In the genomic region with DNA sequence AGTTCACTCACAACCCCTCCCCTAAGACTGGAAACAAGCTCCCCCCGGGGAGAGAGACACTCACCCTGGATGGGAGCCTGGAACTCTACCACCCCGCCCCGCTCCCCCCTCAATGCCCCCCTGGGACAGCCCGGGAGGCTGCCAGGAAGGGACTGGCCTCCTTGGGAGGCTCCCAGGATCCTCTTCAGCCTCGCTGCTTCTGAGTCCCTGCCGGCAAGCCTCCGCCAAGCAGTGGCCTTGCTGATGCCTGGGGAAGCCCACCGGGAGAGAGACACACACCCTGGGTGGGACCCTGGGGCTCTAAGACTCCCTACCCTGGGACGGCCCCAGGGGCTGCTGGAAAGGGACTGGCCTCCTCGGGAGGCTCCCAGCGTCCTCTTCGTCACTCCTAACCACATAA, we compare ENCODE assay signal across 18 cellular contexts. TPM values are rescaled to one million over a fixed set of nuclear protein-coding genes. Genes with fewer than 3 reads are reported as not detected.
A peak's percentile ranks its signal among the peaks of the same experiment; 100 is the strongest.
DNase-seq lines count a peak whose midpoint lies in the region; ATAC-seq, FAIRE-seq and TF ChIP-seq lines count a peak whose summit lies in the region.
"Had no signal": no experiment of that assay in that cellular context is flagged by ENCODE, and none has a peak within 500 bp of the region (broad histone marks: within the 10 kb centered on the region; RNA-seq: fewer than 3 reads in every experiment).

No MANE protein-coding gene starts in this region.

- no peaks in the 10 kb centered on the region for H3K36me3 Mint-ChIP-seq in natural killer cell treated with Interleukin-12 subunit alpha and Interleukin-12 subunit beta and Interleukin-15 and Interleukin-18, amount 100 ng/mL, for 72 hours

- WGBS in GM23248 (ENCODE audit: low coverage in 1 of 2, low lambda C conversion rate in 2 of 2, missing lambda C conversion rate in 2 of 2), 2 experiments: 17 to 23% methylated on average over 10 to 12 of the region's 12 CpGs
- WGBS in K562 (ENCODE audit: insufficient coverage, low coverage, missing lambda C conversion rate): 43% methylated on average over 10 of the region's 12 CpGs

- no peak for FAIRE-seq in K562 (lab: Jason Lieb, UNC)
- FAIRE-seq: GM12891, GM18507, H54, RCC 7860 had no signal

- H3K4me3 Mint-ChIP-seq in natural killer cell treated with Interleukin-12 subunit alpha and Interleukin-12 subunit beta and Interleukin-15 and Interleukin-18, amount 100 ng/mL, for 72 hours: no peak overlapping the region
- H3K4me3 Mint-ChIP-seq: B cell had no signal

- no peaks in the 10 kb centered on the region for H3K4me1 Mint-ChIP-seq in natural killer cell treated with Interleukin-12 subunit alpha and Interleukin-12 subunit beta and Interleukin-15 and Interleukin-18, amount 100 ng/mL, for 72 hours (ENCODE audit: low read depth in 2 of 2)
- H3K4me1 Mint-ChIP-seq: B cell had no signal

- DNase-seq in GM23248: no peak
- peak in 1 of 4 experiments; percentile 10 for DNase-seq in K562 (ENCODE audit: extremely low read depth in 1 of 4, low spot score in 3 of 4)
- no peak for DNase-seq in natural killer cell treated with Interleukin-12 subunit alpha and Interleukin-12 subunit beta and Interleukin-15 and Interleukin-18, amount 100 ng/mL, for 72 hours (ENCODE audit: low spot score)
- no peak for DNase-seq in upper lobe of right lung
- no peak for DNase-seq in GM13977 (ENCODE audit: low spot score)
- no peak for DNase-seq in OCI-LY7 (ENCODE audit: low spot score)
- DNase-seq: Caco-2, DMS153, NCI-H1105 treated with DMSO at 0.1 percent for 48 hours, NCI-H1694 treated with DMSO at 0.1 percent for 48 hours had no signal

- TF ChIP-seq CTCF in K562 (IDR thresholded peaks at IDR 0.05 in 2 of 3, conservative IDR thresholded peaks at IDR 0.05 in 1 of 3; ENCODE audit: insufficient read depth in 2 of 3, low read depth in 1 of 3, low read length in 3 of 3): no peak
- no peak for TF ChIP-seq CTCF in upper lobe of right lung (IDR thresholded peaks at IDR 0.05)
- no peak for TF ChIP-seq CTCF in GM13977 (IDR thresholded peaks at IDR 0.05; ENCODE audit: extremely low read depth, insufficient read depth, missing control alignments)
- TF ChIP-seq CTCF in OCI-LY7 (conservative IDR thresholded peaks at IDR 0.05; ENCODE audit: low read length): no peak

- no peak for TF ChIP-seq POLR2A in K562 (conservative IDR thresholded peaks at IDR 0.05)

- H3K27me3 ChIP-seq in GM23248 (replicated peaks; ENCODE audit: insufficient read depth) (no peaks in the 10 kb centered on the region), K562 (ENCODE audit: control insufficient read depth in 2 of 2, insufficient read depth in 2 of 2, low read length in 2 of 2) (no peaks in the 10 kb centered on the region), upper lobe of right lung (no peaks in the 10 kb centered on the region)

- H2AFZ ChIP-seq in GM23248 (peak overlapping the region; percentile 38), K562 (ENCODE audit: low read depth, low read length) (no peak overlapping the region), OCI-LY7 (ENCODE audit: low read length) (no peak overlapping the region)

- TF ChIP-seq RAD21 in K562 (CRISPR knock-in tag; conservative IDR thresholded peaks at IDR 0.05 in 1 of 2, IDR thresholded peaks at IDR 0.05 in 1 of 2): no peak

- H3K9ac ChIP-seq in GM23248 (no peak overlapping the region), K562 (ENCODE audit: insufficient read depth in 1 of 2, low read depth in 2 of 2, low read length in 2 of 2) (peak overlapping the region in 1 of 2 experiments; percentile 87; a peak in 2 of 4 replicates)

- H4K20me1 ChIP-seq in GM23248 (ENCODE audit: insufficient read depth): no peaks in the 10 kb centered on the region
- no peaks in the 10 kb centered on the region for H4K20me1 ChIP-seq in K562 (replicated peaks; ENCODE audit: control insufficient read depth, insufficient read depth, low read length)
- H4K20me1 ChIP-seq in OCI-LY7 (ENCODE audit: insufficient read depth, low read length): no peaks in the 10 kb centered on the region

- H3K4me2 ChIP-seq in GM23248 (ENCODE audit: unreplicated experiment) (peak overlapping the region; percentile 45), K562 (ENCODE audit: insufficient read depth, low read length) (0 out of 2 replicates have a peak overlapping the region, but pooled peaks have one; percentile 4), OCI-LY7 (ENCODE audit: low read length) (no peak overlapping the region)

- intact Hi-C loops in K562 (cut with micrococcal nuclease) (no loop called here), upper lobe of right lung (cut with DNase I) (no loop called here), OCI-LY7 (cut with micrococcal nuclease; ENCODE audit: unreplicated experiment) (no loop called here)

- no peaks in the 10 kb centered on the region for H3F3A ChIP-seq in GM23248 (ENCODE audit: insufficient read depth)

- ATAC-seq in K562 (peak; percentile 76), upper lobe of right lung (peak; percentile 26), HG02840 (IDR thresholded peaks at IDR 0.05; ENCODE audit: low FRiP score, unreplicated experiment) (no peak)
- peak; percentile 13 to 43 for ATAC-seq in natural killer cell treated with Interleukin-12 subunit alpha and Interleukin-12 subunit beta and Interleukin-15 and Interleukin-18, amount 100 ng/mL, for 72 hours
- ATAC-seq in activated CD4-positive, CD25-positive, alpha-beta regulatory T cell treated with anti-CD3 and anti-CD28 coated beads, Interleukin-2, amount 50 U/mL, for 24 hours: no peak
- ATAC-seq: Right ventricle myocardium inferior had no signal

- H3K4me1 ChIP-seq in GM23248 (ENCODE audit: insufficient read depth) (0 out of 2 replicates have a peak, but pooled peaks cover 7% of the 10 kb centered on the region), K562 (replicated peaks in 1 of 2; ENCODE audit: control insufficient read depth in 2 of 2, insufficient read depth in 2 of 2, low read length in 2 of 2) (peaks cover 6 to 10% of the 10 kb centered on the region in 2 experiments; a peak in 4 of 5 replicates), upper lobe of right lung (no peaks in the 10 kb centered on the region), OCI-LY7 (ENCODE audit: insufficient read depth, low read length, poor library complexity, severe bottlenecking) (no peaks in the 10 kb centered on the region)
- H3K4me1 ChIP-seq: Caco-2 had no signal

- H3K79me2 ChIP-seq in GM23248 (ENCODE audit: insufficient read depth) (no peaks in the 10 kb centered on the region), K562 (ENCODE audit: control insufficient read depth, insufficient read depth, low read length) (peaks cover 7% of the 10 kb centered on the region; the same call in 2 of the 3 replicates), OCI-LY7 (ENCODE audit: insufficient read depth, low read depth, low read length) (no peaks in the 10 kb centered on the region)

- H3K9me2 ChIP-seq in GM23248 (ENCODE audit: insufficient read depth): no peaks in the 10 kb centered on the region
- no peaks in the 10 kb centered on the region for H3K9me2 ChIP-seq in OCI-LY7 (ENCODE audit: insufficient read depth, low read length)

- no peaks in the 10 kb centered on the region for H3K9me3 Mint-ChIP-seq in natural killer cell treated with Interleukin-12 subunit alpha and Interleukin-12 subunit beta and Interleukin-15 and Interleukin-18, amount 100 ng/mL, for 72 hours

- H3K4me3 ChIP-seq in GM23248 (no peak overlapping the region), K562 (no peak overlapping the region; the same call in 1 of the 2 replicates), upper lobe of right lung (no peak overlapping the region), OCI-LY7 (ENCODE audit: low read depth, low read length, poor library complexity, severe bottlenecking) (no peak overlapping the region)

- BruUV-seq in K562 (replicated peaks; lab: Mats Ljungman, UMichigan): no TSS peak
- BruUV-seq in OCI-LY7 (replicated peaks; lab: Mats Ljungman, UMichigan): no TSS peak

- in situ Hi-C loops in GM23248 (cut with MboI) (no loop called here), K562 (cut with MboI) (no loop called here), GM13977 (cut with MboI; ENCODE audit: low pct_unique_long_range_greater_than_20kb, low sequenced_read_pairs, unreplicated experiment) (no loop called here)

- POLR2A ChIA-PET in K562 (lab: Yijun Ruan, JAX) (interaction anchor here (1.0 to 1.4 kb wide), 3 partner anchors 8 to 53 kb away, joined by 3 read pairs; no protein-coding TSS in a partner anchor), OCI-LY7 (lab: Charles Lee) (no interaction called here)

- H3K36me3 ChIP-seq in GM23248 (ENCODE audit: low read depth): no peaks in the 10 kb centered on the region
- H3K36me3 ChIP-seq in K562 (ENCODE audit: control insufficient read depth, insufficient read depth, low read length): peaks cover 17% of the 10 kb centered on the region; the same call in 2 of the 3 replicates
- no peaks in the 10 kb centered on the region for H3K36me3 ChIP-seq in upper lobe of right lung
- H3K36me3 ChIP-seq in OCI-LY7 (ENCODE audit: insufficient read depth, low read length): no peaks in the 10 kb centered on the region

- no peak for TF ChIP-seq EP300 in K562 (IDR thresholded peaks at IDR 0.05; ENCODE audit: low read length)

- no peak overlapping the region for H3K27ac Mint-ChIP-seq in natural killer cell treated with Interleukin-12 subunit alpha and Interleukin-12 subunit beta and Interleukin-15 and Interleukin-18, amount 100 ng/mL, for 72 hours
- H3K27ac Mint-ChIP-seq: B cell had no signal

- H3K9me3 ChIP-seq in GM23248 (ENCODE audit: low read depth): no peaks in the 10 kb centered on the region
- H3K9me3 ChIP-seq in K562 (replicated peaks; ENCODE audit: control insufficient read depth, insufficient read depth, low read depth, low read length): no peaks in the 10 kb centered on the region
- no peaks in the 10 kb centered on the region for H3K9me3 ChIP-seq in upper lobe of right lung
- no peaks in the 10 kb centered on the region for H3K9me3 ChIP-seq in OCI-LY7 (ENCODE audit: low read length)
- H3K9me3 ChIP-seq: Caco-2 had no signal

- no peaks in the 10 kb centered on the region for H3K9me1 ChIP-seq in K562 (ENCODE audit: control insufficient read depth, insufficient read depth, low read length)

- H3K27me3 Mint-ChIP-seq in natural killer cell treated with Interleukin-12 subunit alpha and Interleukin-12 subunit beta and Interleukin-15 and Interleukin-18, amount 100 ng/mL, for 72 hours: peaks cover 15 to 25% of the 10 kb centered on the region in 2 donors

- H3K27ac ChIP-seq in GM23248 (no peak overlapping the region), K562 (ENCODE audit: extremely low read depth, low read depth, low read length) (no peak overlapping the region), upper lobe of right lung (no peak overlapping the region), OCI-LY7 (ENCODE audit: low read depth, low read length, poor library complexity, severe bottlenecking) (no peak overlapping the region)

- CTCF ChIA-PET in K562 (lab: Yijun Ruan, JAX; ENCODE audit: low intra/inter-chr PET ratio): no interaction called here
- CTCF ChIA-PET in OCI-LY7 (lab: Charles Lee; ENCODE audit: unreplicated experiment): no interaction called here

RNA-seq across cellular contexts. Expression of a gene that starts 33.4 kb away (rescaled TPM):
- 8.6 and 15.9 TPM in 2 replicates for total RNA-seq in GM23248 (2014; rRNA removed; shearing (Covaris generic))
- polyA plus RNA-seq in GM23248 (2016; fragmentation: Nextera tagmentation; extraction: Ambion mirVana) (5.6 and 5.7 TPM in 2 replicates), K562 (2011; rRNA removed) (11.3 and 19.7 TPM in 2 replicates), K562 (2014; fragmentation: Illumina TruSeq; extraction: Trizol) (9.1 and 11.0 TPM in 2 replicates), K562 (2014; fragmentation: Nextera tagmentation; extraction: Ambion mirVana) (1 to 10 TPM; 2.2 to 2.8 TPM), K562 (2014; rRNA removed) (8.9 and 9.8 TPM in 2 replicates)
- 28.7 and 54.4 TPM in 2 replicates for total RNA-seq in K562 (2011; cell fraction: chromatin; rRNA removed; ENCODE audit: low replicate concordance)
- total RNA-seq in K562 (2011; cell fraction: nucleolus; rRNA removed): 20.5 and 27.2 TPM in 2 replicates
- 38.1 and 39.1 TPM in 2 replicates for total RNA-seq in K562 (2011; cell fraction: nucleoplasm; rRNA removed)
- total RNA-seq in K562 (2014; rRNA removed) (6.3 and 10.9 TPM in 2 replicates), K562 (2014; rRNA removed; fragmentation: Illumina TruSeq; extraction: Trizol) (8.9 and 9.7 TPM in 2 replicates), K562 (2015; rRNA removed; fragmentation: Illumina TruSeq; extraction: Trizol) (10.2 and 10.5 TPM in 2 replicates), K562 (2021) (13.4 and 13.7 TPM in 2 replicates), upper lobe of right lung (2.5 TPM), OCI-LY7 (2022) (not detected in 2 replicates)
- polyA plus RNA-seq in K562 (2011; cell fraction: cytosol; rRNA removed): 8.0 and 10.2 TPM in 2 replicates
- 82.3 and 90.6 TPM in 2 replicates for polyA plus RNA-seq in K562 (2011; cell fraction: nucleus; rRNA removed)
- polyA plus RNA-seq in K562 (2012): 12.4 and 14.5 TPM in 2 replicates
- polyA minus RNA-seq in K562 (2011; rRNA and poly(A)+ RNA removed): 21.3 and 24.0 TPM in 2 replicates
- 14.0 and 15.8 TPM in 2 replicates for polyA minus RNA-seq in K562 (2011; cell fraction: cytosol; rRNA and poly(A)+ RNA removed)
- polyA minus RNA-seq in K562 (2011; cell fraction: nucleus; rRNA and poly(A)+ RNA removed): 30.6 and 37.4 TPM in 2 replicates
- under 1 TPM in 1 of 2 donors, not detected in 1; 0.21 TPM for total RNA-seq in natural killer cell treated with Interleukin-12 subunit alpha and Interleukin-12 subunit beta and Interleukin-15 and Interleukin-18, amount 100 ng/mL, for 72 hours
- not detected in 2 replicates for total RNA-seq in OCI-LY7 (2014; rRNA removed; shearing (Covaris generic))

Comparison
In these comparisons a context has a peak if more than half of its experiments do, and no peak if none do; other contexts are left out.
1. ATAC-seq: peak in K562 (single experiment), natural killer cell treated with Interleukin-12 subunit alpha and Interleukin-12 subunit beta and Interleukin-15 and Interleukin-18, amount 100 ng/mL, for 72 hours (2 of 2) and upper lobe of right lung (single experiment); none in activated CD4-positive, CD25-positive, alpha-beta regulatory T cell treated with anti-CD3 and anti-CD28 coated beads, Interleukin-2, amount 50 U/mL, for 24 hours (0 of 2) and HG02840 (single experiment).